Comparison of ENCODE assay signal across 1 cellular context in the genomic region with DNA sequence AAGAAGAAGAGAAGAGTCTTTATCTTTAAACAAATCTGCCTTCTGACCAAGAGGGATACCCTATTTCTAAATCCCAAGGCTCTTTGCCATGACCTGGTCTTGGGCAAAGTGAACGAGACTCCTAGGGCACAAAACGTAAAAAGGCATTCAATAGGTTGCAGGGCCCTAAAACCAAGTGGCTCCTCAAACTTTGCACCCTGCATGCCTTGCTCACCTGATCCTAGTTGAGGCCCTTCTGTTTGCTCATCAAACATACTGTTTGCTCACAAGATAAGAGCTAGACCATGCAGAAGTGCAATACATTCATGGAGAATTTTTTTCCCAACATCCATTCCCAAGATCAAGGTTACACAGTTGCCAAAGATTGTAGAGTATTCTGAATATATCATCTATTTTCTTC.
TF ChIP-seq lines count a peak whose summit lies in the region.

No MANE protein-coding gene starts in this region.

TF ChIP-seq in HepG2, 621 proteins besides CTCF, POLR2A, EP300 and RAD21 (continued from another document and continues in another):
- TF ChIP-seq, protein P1, sequence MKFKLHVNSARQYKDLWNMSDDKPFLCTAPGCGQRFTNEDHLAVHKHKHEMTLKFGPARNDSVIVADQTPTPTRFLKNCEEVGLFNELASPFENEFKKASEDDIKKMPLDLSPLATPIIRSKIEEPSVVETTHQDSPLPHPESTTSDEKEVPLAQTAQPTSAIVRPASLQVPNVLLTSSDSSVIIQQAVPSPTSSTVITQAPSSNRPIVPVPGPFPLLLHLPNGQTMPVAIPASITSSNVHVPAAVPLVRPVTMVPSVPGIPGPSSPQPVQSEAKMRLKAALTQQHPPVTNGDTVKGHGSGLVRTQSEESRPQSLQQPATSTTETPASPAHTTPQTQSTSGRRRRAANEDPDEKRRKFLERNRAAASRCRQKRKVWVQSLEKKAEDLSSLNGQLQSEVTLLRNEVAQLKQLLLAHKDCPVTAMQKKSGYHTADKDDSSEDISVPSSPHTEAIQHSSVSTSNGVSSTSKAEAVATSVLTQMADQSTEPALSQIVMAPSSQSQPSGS (CRISPR knock-in tag; IDR thresholded peaks at IDR 0.05), result peak; percentile 81; the same call in 1 of the 2 replicates
- TF ChIP-seq ISL2 (CRISPR knock-in tag; IDR thresholded peaks at IDR 0.05) (peak; percentile 95), ZNF138 (CRISPR knock-in tag; IDR thresholded peaks at IDR 0.05; ENCODE audit: low read depth) (no peak), HNRNPH1 (optimal IDR thresholded peaks at IDR 0.05; ENCODE audit: low read depth, low read length) (no peak), ZBTB1 (CRISPR knock-in tag; IDR thresholded peaks at IDR 0.05; ENCODE audit: borderline replicate concordance) (no peak), TEAD2 (CRISPR knock-in tag; IDR thresholded peaks at IDR 0.05) (no peak), PRPF4 (IDR thresholded peaks at IDR 0.05; ENCODE audit: low read depth, low read length, poor library complexity, severe bottlenecking) (no peak), ZC3H4 (CRISPR knock-in tag; IDR thresholded peaks at IDR 0.05; ENCODE audit: borderline replicate concordance) (no peak), ZBTB21 (CRISPR knock-in tag; IDR thresholded peaks at IDR 0.05) (peak; percentile 32; the same call in 1 of the 2 replicates), SUZ12 (IDR thresholded peaks at IDR 0.05; ENCODE audit: low read depth, low read length) (no peak), ZSCAN22 (CRISPR knock-in tag; IDR thresholded peaks at IDR 0.05) (no peak), RXRB (CRISPR knock-in tag; IDR thresholded peaks at IDR 0.05; ENCODE audit: borderline replicate concordance) (peak; percentile 94), BHLHE40 (IDR thresholded peaks at IDR 0.05; ENCODE audit: low read length) (peak; percentile 96), RORA (CRISPR knock-in tag; IDR thresholded peaks at IDR 0.05) (no peak), SMAD3 (CRISPR knock-in tag; IDR thresholded peaks at IDR 0.05) (peak; percentile 96), FOXM1 (CRISPR knock-in tag; IDR thresholded peaks at IDR 0.05) (no peak), NRL (CRISPR knock-in tag; IDR thresholded peaks at IDR 0.05; ENCODE audit: borderline replicate concordance) (no peak), ZNF468 (CRISPR knock-in tag; IDR thresholded peaks at IDR 0.05) (no peak), MTA1 (CRISPR knock-in tag; IDR thresholded peaks at IDR 0.05; ENCODE audit: borderline replicate concordance) (peak; percentile 33; the same call in 1 of the 2 replicates), REXO4 (CRISPR knock-in tag; IDR thresholded peaks at IDR 0.05; ENCODE audit: borderline replicate concordance) (no peak), MYNN (CRISPR knock-in tag; IDR thresholded peaks at IDR 0.05; ENCODE audit: low read depth) (no peak), ZNF724P (CRISPR knock-in tag; IDR thresholded peaks at IDR 0.05; ENCODE audit: borderline replicate concordance) (no peak), ZNF549 (CRISPR knock-in tag; IDR thresholded peaks at IDR 0.05) (no peak), ZNF564 (CRISPR knock-in tag; IDR thresholded peaks at IDR 0.05) (no peak), ARHGAP35 (CRISPR knock-in tag; IDR thresholded peaks at IDR 0.05; ENCODE audit: borderline replicate concordance) (no peak), KLF16 (CRISPR knock-in tag; IDR thresholded peaks at IDR 0.05) (peak in 1 of 2 experiments; percentile 93; a peak in 2 of 4 replicates)
- TF ChIP-seq, protein P2, sequence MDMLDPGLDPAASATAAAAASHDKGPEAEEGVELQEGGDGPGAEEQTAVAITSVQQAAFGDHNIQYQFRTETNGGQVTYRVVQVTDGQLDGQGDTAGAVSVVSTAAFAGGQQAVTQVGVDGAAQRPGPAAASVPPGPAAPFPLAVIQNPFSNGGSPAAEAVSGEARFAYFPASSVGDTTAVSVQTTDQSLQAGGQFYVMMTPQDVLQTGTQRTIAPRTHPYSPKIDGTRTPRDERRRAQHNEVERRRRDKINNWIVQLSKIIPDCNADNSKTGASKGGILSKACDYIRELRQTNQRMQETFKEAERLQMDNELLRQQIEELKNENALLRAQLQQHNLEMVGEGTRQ (IDR thresholded peaks at IDR 0.05; ENCODE audit: low read depth, low read length), result no peak
- TF ChIP-seq, protein P2 (CRISPR knock-in tag; IDR thresholded peaks at IDR 0.05; ENCODE audit: borderline replicate concordance), result no peak; the same call in 1 of the 2 replicates
- TF ChIP-seq, protein P3, sequence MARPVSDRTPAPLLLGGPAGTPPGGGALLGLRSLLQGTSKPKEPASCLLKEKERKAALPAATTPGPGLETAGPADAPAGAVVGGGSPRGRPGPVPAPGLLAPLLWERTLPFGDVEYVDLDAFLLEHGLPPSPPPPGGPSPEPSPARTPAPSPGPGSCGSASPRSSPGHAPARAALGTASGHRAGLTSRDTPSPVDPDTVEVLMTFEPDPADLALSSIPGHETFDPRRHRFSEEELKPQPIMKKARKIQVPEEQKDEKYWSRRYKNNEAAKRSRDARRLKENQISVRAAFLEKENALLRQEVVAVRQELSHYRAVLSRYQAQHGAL (CRISPR knock-in tag; IDR thresholded peaks at IDR 0.05; ENCODE audit: not compliant biosample characterization), result no peak
- TF ChIP-seq, protein P4, sequence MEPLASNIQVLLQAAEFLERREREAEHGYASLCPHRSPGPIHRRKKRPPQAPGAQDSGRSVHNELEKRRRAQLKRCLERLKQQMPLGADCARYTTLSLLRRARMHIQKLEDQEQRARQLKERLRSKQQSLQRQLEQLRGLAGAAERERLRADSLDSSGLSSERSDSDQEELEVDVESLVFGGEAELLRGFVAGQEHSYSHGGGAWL (CRISPR knock-in tag; IDR thresholded peaks at IDR 0.05), result no peak
- TF ChIP-seq, protein P5, sequence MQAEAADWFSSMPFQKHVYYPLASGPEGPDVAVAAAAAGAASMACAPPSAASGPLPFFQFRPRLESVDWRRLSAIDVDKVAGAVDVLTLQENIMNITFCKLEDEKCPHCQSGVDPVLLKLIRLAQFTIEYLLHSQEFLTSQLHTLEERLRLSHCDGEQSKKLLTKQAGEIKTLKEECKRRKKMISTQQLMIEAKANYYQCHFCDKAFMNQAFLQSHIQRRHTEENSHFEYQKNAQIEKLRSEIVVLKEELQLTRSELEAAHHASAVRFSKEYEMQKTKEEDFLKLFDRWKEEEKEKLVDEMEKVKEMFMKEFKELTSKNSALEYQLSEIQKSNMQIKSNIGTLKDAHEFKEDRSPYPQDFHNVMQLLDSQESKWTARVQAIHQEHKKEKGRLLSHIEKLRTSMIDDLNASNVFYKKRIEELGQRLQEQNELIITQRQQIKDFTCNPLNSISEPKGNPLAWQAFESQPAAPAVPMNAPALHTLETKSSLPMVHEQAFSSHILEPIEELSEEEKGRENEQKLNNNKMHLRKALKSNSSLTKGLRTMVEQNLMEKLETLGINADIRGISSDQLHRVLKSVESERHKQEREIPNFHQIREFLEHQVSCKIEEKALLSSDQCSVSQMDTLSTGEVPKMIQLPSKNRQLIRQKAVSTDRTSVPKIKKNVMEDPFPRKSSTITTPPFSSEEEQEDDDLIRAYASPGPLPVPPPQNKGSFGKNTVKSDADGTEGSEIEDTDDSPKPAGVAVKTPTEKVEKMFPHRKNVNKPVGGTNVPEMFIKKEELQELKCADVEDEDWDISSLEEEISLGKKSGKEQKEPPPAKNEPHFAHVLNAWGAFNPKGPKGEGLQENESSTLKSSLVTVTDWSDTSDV (CRISPR knock-in tag; IDR thresholded peaks at IDR 0.05), result no peak
- TF ChIP-seq, protein P6, sequence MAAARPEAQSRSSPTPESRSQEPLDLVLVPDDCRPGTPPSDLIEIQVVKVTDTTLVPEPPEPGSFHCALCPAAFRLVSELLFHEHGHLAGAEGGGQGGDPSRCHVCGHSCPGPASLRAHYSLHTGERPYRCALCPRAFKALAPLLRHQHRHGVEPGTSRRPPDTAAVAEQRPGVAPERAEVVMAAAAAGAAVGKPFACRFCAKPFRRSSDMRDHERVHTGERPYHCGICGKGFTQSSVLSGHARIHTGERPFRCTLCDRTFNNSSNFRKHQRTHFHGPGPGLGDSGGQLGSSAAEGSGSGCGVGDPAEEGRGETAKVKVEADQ (CRISPR knock-in tag; IDR thresholded peaks at IDR 0.05; ENCODE audit: borderline replicate concordance), result peak; percentile 86; the same call in 1 of the 2 replicates
- TF ChIP-seq, protein P7, sequence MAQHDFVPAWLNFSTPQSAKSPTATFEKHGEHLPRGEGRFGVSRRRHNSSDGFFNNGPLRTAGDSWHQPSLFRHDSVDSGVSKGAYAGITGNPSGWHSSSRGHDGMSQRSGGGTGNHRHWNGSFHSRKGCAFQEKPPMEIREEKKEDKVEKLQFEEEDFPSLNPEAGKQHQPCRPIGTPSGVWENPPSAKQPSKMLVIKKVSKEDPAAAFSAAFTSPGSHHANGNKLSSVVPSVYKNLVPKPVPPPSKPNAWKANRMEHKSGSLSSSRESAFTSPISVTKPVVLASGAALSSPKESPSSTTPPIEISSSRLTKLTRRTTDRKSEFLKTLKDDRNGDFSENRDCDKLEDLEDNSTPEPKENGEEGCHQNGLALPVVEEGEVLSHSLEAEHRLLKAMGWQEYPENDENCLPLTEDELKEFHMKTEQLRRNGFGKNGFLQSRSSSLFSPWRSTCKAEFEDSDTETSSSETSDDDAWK (CRISPR knock-in tag; IDR thresholded peaks at IDR 0.05), result no peak
- TF ChIP-seq, protein P8, sequence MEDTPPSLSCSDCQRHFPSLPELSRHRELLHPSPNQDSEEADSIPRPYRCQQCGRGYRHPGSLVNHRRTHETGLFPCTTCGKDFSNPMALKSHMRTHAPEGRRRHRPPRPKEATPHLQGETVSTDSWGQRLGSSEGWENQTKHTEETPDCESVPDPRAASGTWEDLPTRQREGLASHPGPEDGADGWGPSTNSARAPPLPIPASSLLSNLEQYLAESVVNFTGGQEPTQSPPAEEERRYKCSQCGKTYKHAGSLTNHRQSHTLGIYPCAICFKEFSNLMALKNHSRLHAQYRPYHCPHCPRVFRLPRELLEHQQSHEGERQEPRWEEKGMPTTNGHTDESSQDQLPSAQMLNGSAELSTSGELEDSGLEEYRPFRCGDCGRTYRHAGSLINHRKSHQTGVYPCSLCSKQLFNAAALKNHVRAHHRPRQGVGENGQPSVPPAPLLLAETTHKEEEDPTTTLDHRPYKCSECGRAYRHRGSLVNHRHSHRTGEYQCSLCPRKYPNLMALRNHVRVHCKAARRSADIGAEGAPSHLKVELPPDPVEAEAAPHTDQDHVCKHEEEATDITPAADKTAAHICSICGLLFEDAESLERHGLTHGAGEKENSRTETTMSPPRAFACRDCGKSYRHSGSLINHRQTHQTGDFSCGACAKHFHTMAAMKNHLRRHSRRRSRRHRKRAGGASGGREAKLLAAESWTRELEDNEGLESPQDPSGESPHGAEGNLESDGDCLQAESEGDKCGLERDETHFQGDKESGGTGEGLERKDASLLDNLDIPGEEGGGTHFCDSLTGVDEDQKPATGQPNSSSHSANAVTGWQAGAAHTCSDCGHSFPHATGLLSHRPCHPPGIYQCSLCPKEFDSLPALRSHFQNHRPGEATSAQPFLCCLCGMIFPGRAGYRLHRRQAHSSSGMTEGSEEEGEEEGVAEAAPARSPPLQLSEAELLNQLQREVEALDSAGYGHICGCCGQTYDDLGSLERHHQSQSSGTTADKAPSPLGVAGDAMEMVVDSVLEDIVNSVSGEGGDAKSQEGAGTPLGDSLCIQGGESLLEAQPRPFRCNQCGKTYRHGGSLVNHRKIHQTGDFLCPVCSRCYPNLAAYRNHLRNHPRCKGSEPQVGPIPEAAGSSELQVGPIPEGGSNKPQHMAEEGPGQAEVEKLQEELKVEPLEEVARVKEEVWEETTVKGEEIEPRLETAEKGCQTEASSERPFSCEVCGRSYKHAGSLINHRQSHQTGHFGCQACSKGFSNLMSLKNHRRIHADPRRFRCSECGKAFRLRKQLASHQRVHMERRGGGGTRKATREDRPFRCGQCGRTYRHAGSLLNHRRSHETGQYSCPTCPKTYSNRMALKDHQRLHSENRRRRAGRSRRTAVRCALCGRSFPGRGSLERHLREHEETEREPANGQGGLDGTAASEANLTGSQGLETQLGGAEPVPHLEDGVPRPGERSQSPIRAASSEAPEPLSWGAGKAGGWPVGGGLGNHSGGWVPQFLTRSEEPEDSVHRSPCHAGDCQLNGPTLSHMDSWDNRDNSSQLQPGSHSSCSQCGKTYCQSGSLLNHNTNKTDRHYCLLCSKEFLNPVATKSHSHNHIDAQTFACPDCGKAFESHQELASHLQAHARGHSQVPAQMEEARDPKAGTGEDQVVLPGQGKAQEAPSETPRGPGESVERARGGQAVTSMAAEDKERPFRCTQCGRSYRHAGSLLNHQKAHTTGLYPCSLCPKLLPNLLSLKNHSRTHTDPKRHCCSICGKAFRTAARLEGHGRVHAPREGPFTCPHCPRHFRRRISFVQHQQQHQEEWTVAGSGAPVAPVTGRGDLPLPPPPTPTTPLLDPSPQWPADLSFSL (CRISPR knock-in tag; IDR thresholded peaks at IDR 0.05), result peak; percentile 25; the same call in 1 of the 2 replicates
- TF ChIP-seq, protein P9, sequence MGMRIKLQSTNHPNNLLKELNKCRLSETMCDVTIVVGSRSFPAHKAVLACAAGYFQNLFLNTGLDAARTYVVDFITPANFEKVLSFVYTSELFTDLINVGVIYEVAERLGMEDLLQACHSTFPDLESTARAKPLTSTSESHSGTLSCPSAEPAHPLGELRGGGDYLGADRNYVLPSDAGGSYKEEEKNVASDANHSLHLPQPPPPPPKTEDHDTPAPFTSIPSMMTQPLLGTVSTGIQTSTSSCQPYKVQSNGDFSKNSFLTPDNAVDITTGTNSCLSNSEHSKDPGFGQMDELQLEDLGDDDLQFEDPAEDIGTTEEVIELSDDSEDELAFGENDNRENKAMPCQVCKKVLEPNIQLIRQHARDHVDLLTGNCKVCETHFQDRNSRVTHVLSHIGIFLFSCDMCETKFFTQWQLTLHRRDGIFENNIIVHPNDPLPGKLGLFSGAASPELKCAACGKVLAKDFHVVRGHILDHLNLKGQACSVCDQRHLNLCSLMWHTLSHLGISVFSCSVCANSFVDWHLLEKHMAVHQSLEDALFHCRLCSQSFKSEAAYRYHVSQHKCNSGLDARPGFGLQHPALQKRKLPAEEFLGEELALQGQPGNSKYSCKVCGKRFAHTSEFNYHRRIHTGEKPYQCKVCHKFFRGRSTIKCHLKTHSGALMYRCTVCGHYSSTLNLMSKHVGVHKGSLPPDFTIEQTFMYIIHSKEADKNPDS (CRISPR knock-in tag; IDR thresholded peaks at IDR 0.05), result peak; percentile 72; the same call in 1 of the 2 replicates
- TF ChIP-seq, protein P10, sequence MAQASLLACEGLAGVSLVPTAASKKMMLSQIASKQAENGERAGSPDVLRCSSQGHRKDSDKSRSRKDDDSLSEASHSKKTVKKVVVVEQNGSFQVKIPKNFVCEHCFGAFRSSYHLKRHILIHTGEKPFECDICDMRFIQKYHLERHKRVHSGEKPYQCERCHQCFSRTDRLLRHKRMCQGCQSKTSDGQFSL (CRISPR knock-in tag; IDR thresholded peaks at IDR 0.05), result no peak
